In genomic region chr1:204870165-204870912, GRCh38 we compare ENCODE assay signal across 12 cellular contexts. TPM values are rescaled to one million over a fixed set of nuclear protein-coding genes. Genes with fewer than 3 reads are reported as not detected.
DNase-seq lines count a peak whose midpoint lies in the region; ATAC-seq and TF ChIP-seq lines count a peak whose summit lies in the region.
"Had no signal": no experiment of that assay in that cellular context is flagged by ENCODE, and none has a peak within 500 bp of the region (broad histone marks: within the 10 kb centered on the region; RNA-seq: fewer than 3 reads in every experiment).

Gene NFASC (plus strand): TSS chr1:204870862. CDS start chr1:204944316, 73,454 bp downstream.

- H3K27me3 ChIP-seq in Panc1 (ENCODE audit: control insufficient read depth, insufficient read depth, low read length) (no peaks in the 10 kb centered on the region), esophagus squamous epithelium (no peaks in the 10 kb centered on the region), stomach (no peaks in the 10 kb centered on the region)

- in situ Hi-C loops in Panc1 (cut with HindIII; ENCODE audit: low pct_unique_long_range_greater_than_20kb, low sequenced_read_pairs) = no loop called here

- H3K36me3 ChIP-seq in Panc1 (ENCODE audit: control insufficient read depth, insufficient read depth, low read length) (no peaks in the 10 kb centered on the region), esophagus squamous epithelium (no peaks in the 10 kb centered on the region), stomach (no peaks in the 10 kb centered on the region)

- TF ChIP-seq CTCF in Panc1 (IDR thresholded peaks at IDR 0.05) (no peak), esophagus squamous epithelium (IDR thresholded peaks at IDR 0.05) (no peak), stomach (IDR thresholded peaks at IDR 0.05) (no peak)

- no peak for DNase-seq in Panc1 (ENCODE audit: low read depth, low spot score)
- DNase-seq in esophagus squamous epithelium (lab: John Stamatoyannopoulos, UW) = no peak
- DNase-seq in mesenteric fat pad (ENCODE audit: low spot score) = no peak
- no peak for DNase-seq in stomach
- DNase-seq in NCI-H2107 treated with DMSO at 0.1 percent for 48 hours (lab: John Stamatoyannopoulos, UW; ENCODE audit: unreplicated experiment) = no peak
- DNase-seq in HT-29 (ENCODE audit: low spot score) = no peak
- DNase-seq: activated CD4-positive, alpha-beta T cell treated with anti-CD3 and anti-CD28 coated beads for 1 hour; AML-193; Karpas-422; stimulated activated CD4-positive, alpha-beta T cell treated with anti-CD3 and anti-CD28 coated beads, Interleukin-12 subunit alpha, Interleukin-12 subunit beta, amount 100 ng/mL, for 4 hours had no signal

- H3K9me3 ChIP-seq in Panc1 (ENCODE audit: control insufficient read depth, insufficient read depth, low read depth, low read length) = no peaks in the 10 kb centered on the region
- no peaks in the 10 kb centered on the region for H3K9me3 ChIP-seq in esophagus squamous epithelium
- no peaks in the 10 kb centered on the region for H3K9me3 ChIP-seq in stomach

- BruUV-seq in Panc1 (replicated peaks; lab: Mats Ljungman, UMichigan) = no TSS peak

- no peak for TF ChIP-seq EP300 in stomach (IDR thresholded peaks at IDR 0.05)

- ATAC-seq in Panc1 (no peak), HG03457 (IDR thresholded peaks at IDR 0.05; ENCODE audit: unreplicated experiment) (no peak), HG02973 (IDR thresholded peaks at IDR 0.05; ENCODE audit: unreplicated experiment) (no peak)

- 74 to 80% methylated on average over 9 to 14 of the region's 19 CpGs for WGBS in esophagus squamous epithelium, 2 donors
- WGBS in stomach, 5 donors = 82 to 85% (median 83%) methylated on average over 19 of the region's 19 CpGs

- no peak within 1 kb of the TSS for H3K4me3 ChIP-seq in Panc1 (ENCODE audit: low read depth in 2 of 2, low read length in 2 of 2)
- H3K4me3 ChIP-seq in esophagus squamous epithelium = no peak within 1 kb of the TSS
- no peak within 1 kb of the TSS for H3K4me3 ChIP-seq in stomach

- intact Hi-C loops in Panc1 (cut with micrococcal nuclease; ENCODE audit: unreplicated experiment) = no loop called here
- intact Hi-C loops in esophagus squamous epithelium (cut with DNase I) = no loop called here
- intact Hi-C loops in stomach (cut with DNase I; ENCODE audit: low total_unique reads) = no loop called here

- CTCF ChIA-PET in Panc1 (lab: Charles Lee) = no interaction called here

- POLR2A ChIA-PET in Panc1 (lab: Charles Lee) = no interaction called here

- H3K27ac ChIP-seq in Panc1 (ENCODE audit: low read length) (no peak within 1 kb of the TSS), esophagus squamous epithelium (peak within 1 kb of the TSS in 3 of 4 donors; percentile 1 to 21 (median 9)), stomach (peak within 1 kb of the TSS in 3 of 5 donors; percentile 16 to 43 (median 41))

- no peak for TF ChIP-seq POLR2A in esophagus squamous epithelium (IDR thresholded peaks at IDR 0.05)
- TF ChIP-seq POLR2A in stomach (IDR thresholded peaks at IDR 0.05) = no peak

- H3K4me1 ChIP-seq in Panc1 (ENCODE audit: control insufficient read depth, insufficient read depth, low read length) = no peaks in the 10 kb centered on the region
- peaks cover 0 to 32% (median 0%) of the 10 kb centered on the region in 3 donors for H3K4me1 ChIP-seq in esophagus squamous epithelium
- peaks cover 0 to 7% (median 2%) of the 10 kb centered on the region in 4 donors for H3K4me1 ChIP-seq in stomach

RNA-seq across cellular contexts. Expression of gene NFASC, which starts in this region (rescaled TPM):
- total RNA-seq in Panc1 (2021; ENCODE audit: unreplicated experiment) = 16.9 TPM
- 14.6 TPM for polyA plus RNA-seq in Panc1 (2012; ENCODE audit: insufficient read length)
- total RNA-seq in esophagus squamous epithelium = 10 to 100 TPM in 2 of 4 donors, 1 to 10 TPM in 2; 6.3 to 15.1 (median 11.7) TPM
- 11.5 TPM for total RNA-seq in mesenteric fat pad
- total RNA-seq in stomach = 10 to 100 TPM; 12.5 to 54.2 (median 22.3) TPM
- 1 to 10 TPM; 1.1 to 4.7 (median 2.3) TPM for polyA plus RNA-seq in stomach
- not detected in 2 replicates for total RNA-seq in HT-29 (2014; rRNA removed; shearing (Covaris generic))
